ENCODE assay signal across 24 cellular contexts in genomic region chr1:31834501-31834900, GRCh38. TPM values are rescaled to one million over a fixed set of nuclear protein-coding genes. Genes with fewer than 3 reads are reported as not detected.
DNase-seq lines count a peak whose midpoint lies in the region; ATAC-seq, FAIRE-seq and TF ChIP-seq lines count a peak whose summit lies in the region.
"Had no signal": no experiment of that assay in that cellular context is flagged by ENCODE, and none has a peak within 500 bp of the region (broad histone marks: within the 10 kb centered on the region; RNA-seq: fewer than 3 reads in every experiment).

No MANE protein-coding gene starts in this region.

- WGBS in HepG2 (ENCODE audit: low lambda C conversion rate): 10% methylated on average over 4 of the region's 6 CpGs

- H3K9me3 Mint-ChIP-seq in activated T-cell treated with anti-CD3 and anti-CD28 coated beads, Interleukin-2, amount 50 U/mL, for 4 hours: no peaks in the 10 kb centered on the region
- H3K9me3 Mint-ChIP-seq: activated naive CD4-positive, alpha-beta T cell treated with anti-CD3 and anti-CD28 coated beads, Interleukin-2, amount 50 U/mL, for 72 hours; stimulated activated memory B cell treated with anti-CD40 and anti-IgM and Interleukin-4, amounts not matched to agents 10 μg/mL and 1 μg/mL and 100 μg/mL, for 72 hours had no signal

- POLR2A ChIA-PET in HepG2 (lab: Yijun Ruan, JAX): no interaction called here

- TF ChIP-seq RAD21 in HepG2 (CRISPR knock-in tag; IDR thresholded peaks at IDR 0.05): no peak

- no peak overlapping the region for H3K9ac ChIP-seq in HepG2 (ENCODE audit: insufficient read depth, low read depth, low read length)
- H3K9ac ChIP-seq: KMS-11 had no signal

- TF ChIP-seq CTCF in HepG2 (CRISPR knock-in tag; IDR thresholded peaks at IDR 0.05): peak; percentile 41

- no peaks in the 10 kb centered on the region for H3K27me3 Mint-ChIP-seq in activated T-cell treated with anti-CD3 and anti-CD28 coated beads, Interleukin-2, amount 50 U/mL, for 4 hours (ENCODE audit: low read depth)
- H3K27me3 Mint-ChIP-seq: progenitor cell of endocrine pancreas; stimulated activated memory B cell treated with anti-CD40 and anti-IgM and Interleukin-4, amounts not matched to agents 10 μg/mL and 1 μg/mL and 100 μg/mL, for 72 hours had no signal

- no peaks in the 10 kb centered on the region for H3K36me3 Mint-ChIP-seq in activated T-cell treated with anti-CD3 and anti-CD28 coated beads, Interleukin-2, amount 50 U/mL, for 4 hours (ENCODE audit: insufficient read depth)
- H3K36me3 Mint-ChIP-seq: activated naive CD4-positive, alpha-beta T cell treated with anti-CD3 and anti-CD28 coated beads, Interleukin-2, amount 50 U/mL, for 72 hours; stimulated activated memory B cell treated with anti-CD40 and anti-IgM and Interleukin-4, amounts not matched to agents 10 μg/mL and 1 μg/mL and 100 μg/mL, for 72 hours had no signal

- FAIRE-seq in GM12892 (lab: Jason Lieb, UNC) (peak; percentile 24), HepG2 (lab: Jason Lieb, UNC) (no peak), GM19239 (lab: Jason Lieb, UNC) (no peak)
- FAIRE-seq: TTC549 had no signal

- peaks cover 36% of the 10 kb centered on the region for H3K4me1 ChIP-seq in HepG2 (ENCODE audit: insufficient read depth, low read length)
- H3K4me1 ChIP-seq: ascending aorta, heart left ventricle, left lung had no signal

- no peak for ATAC-seq in activated T-cell treated with anti-CD3 and anti-CD28 coated beads, Interleukin-2, amount 50 U/mL, for 4 hours
- peak; percentile 20; the same call in 1 of the 3 replicates for ATAC-seq in HepG2
- no peak for ATAC-seq in GM19328 (IDR thresholded peaks at IDR 0.05; ENCODE audit: unreplicated experiment)
- ATAC-seq in GM21423 (IDR thresholded peaks at IDR 0.05; ENCODE audit: unreplicated experiment): no peak
- ATAC-seq: activated naive CD4-positive, alpha-beta T cell treated with anti-CD3 and anti-CD28 coated beads, Interleukin-2, amount 50 U/mL, for 72 hours; heart left ventricle; left lung; stimulated activated memory B cell treated with anti-CD40 and anti-IgM and Interleukin-4, amounts not matched to agents 10 μg/mL and 1 μg/mL and 100 μg/mL, for 72 hours had no signal

- H3K4me3 ChIP-seq in HepG2 (replicated peaks in 1 of 3; ENCODE audit: insufficient read depth in 1 of 3, low read depth in 2 of 3, low read length in 3 of 3): no peak overlapping the region
- H3K4me3 ChIP-seq: ascending aorta, heart left ventricle, left lung had no signal

- H3K9me3 ChIP-seq in HepG2 (ENCODE audit: low read length): no peaks in the 10 kb centered on the region
- H3K9me3 ChIP-seq: ascending aorta, heart left ventricle, left lung had no signal

- peaks cover 1 to 15% of the 10 kb centered on the region in 2 experiments; a peak in 4 of 5 replicates for H3K27me3 ChIP-seq in HepG2 (ENCODE audit: control insufficient read depth in 1 of 2, insufficient read depth in 2 of 2, low read length in 2 of 2)
- H3K27me3 ChIP-seq: ascending aorta had no signal

- no peak for TF ChIP-seq POLR2A in GM12892 (IDR thresholded peaks at IDR 0.05; ENCODE audit: low read depth, low read length)
- no peak for TF ChIP-seq POLR2A in HepG2 (IDR thresholded peaks at IDR 0.05; ENCODE audit: insufficient read depth in 1 of 2, low read depth in 2 of 2, low read length in 2 of 2)

- peak; percentile 20 for DNase-seq in activated T-cell treated with anti-CD3 and anti-CD28 coated beads, Interleukin-2, amount 50 U/mL, for 4 hours
- DNase-seq in activated T-cell treated with anti-CD3 and anti-CD28 coated beads, Interleukin-2, amount 50 U/mL, for 48 hours: no peak
- DNase-seq in GM12892 (ENCODE audit: insufficient read length) (no peak), NCI-H69 (lab: John Stamatoyannopoulos, UW) (peak; percentile 15), HepG2 (ENCODE audit: low spot score) (peak; percentile 33), GM19239 (ENCODE audit: insufficient read length, low spot score) (no peak)
- DNase-seq: central memory CD4-positive, alpha-beta T cell; DMS 273 treated with DMSO at 0.1 percent for 48 hours; heart left ventricle; left lung; NCI-H1048; NCI-H2029 treated with DMSO at 0.1 percent for 48 hours; NCI-H446 treated with DMSO at 0.1 percent for 48 hours had no signal

- no peak overlapping the region for H3K27ac ChIP-seq in HepG2 (ENCODE audit: extremely low read length, insufficient read depth, low read length)
- H3K27ac ChIP-seq: ascending aorta, C4-2B, heart left ventricle, KMS-11, left lung had no signal

- no peak overlapping the region for H3K4me3 Mint-ChIP-seq in activated T-cell treated with anti-CD3 and anti-CD28 coated beads, Interleukin-2, amount 50 U/mL, for 4 hours
- H3K4me3 Mint-ChIP-seq: stimulated activated memory B cell treated with anti-CD40 and anti-IgM and Interleukin-4, amounts not matched to agents 10 μg/mL and 1 μg/mL and 100 μg/mL, for 72 hours had no signal

- CTCF ChIA-PET in HepG2 (lab: Yijun Ruan, JAX; ENCODE audit: low intra/inter-chr PET ratio, low total read pairs): interaction anchor here (1.2 kb wide), 1 partner anchor 130 kb away, joined by 3 read pairs; no protein-coding TSS in a partner anchor

- peaks cover 7% of the 10 kb centered on the region for H3K4me1 Mint-ChIP-seq in activated T-cell treated with anti-CD3 and anti-CD28 coated beads, Interleukin-2, amount 50 U/mL, for 4 hours (ENCODE audit: low read depth)
- H3K4me1 Mint-ChIP-seq: stimulated activated memory B cell treated with anti-CD40 and anti-IgM and Interleukin-4, amounts not matched to agents 10 μg/mL and 1 μg/mL and 100 μg/mL, for 72 hours had no signal

- no peaks in the 10 kb centered on the region for H4K20me1 ChIP-seq in HepG2 (ENCODE audit: insufficient read depth, low read length)

- BruUV-seq in HepG2 (replicated peaks; lab: Mats Ljungman, UMichigan): no TSS peak

- in situ Hi-C loops in HepG2 (cut with HindIII; ENCODE audit: extremely low pct_ligation_motif_present, low pct_unique_long_range_greater_than_20kb): no loop called here

- no peak overlapping the region for H2AFZ ChIP-seq in HepG2 (ENCODE audit: low read length)

- H3K36me3 ChIP-seq in HepG2 (replicated peaks in 1 of 2; ENCODE audit: control insufficient read depth in 1 of 2, insufficient read depth in 2 of 2, low read length in 2 of 2): no peaks in the 10 kb centered on the region
- H3K36me3 ChIP-seq: ascending aorta, heart left ventricle, left lung had no signal

- no peaks in the 10 kb centered on the region for H3K79me2 ChIP-seq in HepG2 (ENCODE audit: insufficient read depth, low read length)

- TF ChIP-seq EP300 in HepG2 (IDR thresholded peaks at IDR 0.05; ENCODE audit: low read depth in 2 of 2, low read length in 2 of 2) (no peak), HepG2 (CRISPR knock-in tag; IDR thresholded peaks at IDR 0.05; ENCODE audit: borderline replicate concordance) (no peak)

- H3K4me2 ChIP-seq in HepG2 (ENCODE audit: low read depth, low read length): no peak overlapping the region
- H3K4me2 ChIP-seq: KMS-11 had no signal

- intact Hi-C loops in HepG2 (cut with micrococcal nuclease; ENCODE audit: unreplicated experiment): no loop called here

TF ChIP-seq in HepG2, 621 proteins besides CTCF, POLR2A, EP300 and RAD21:
- TF ChIP-seq STAG1 (CRISPR knock-in tag; IDR thresholded peaks at IDR 0.05) (peak; percentile 35; the same call in 1 of the 2 replicates), TEAD2 (CRISPR knock-in tag; IDR thresholded peaks at IDR 0.05) (no peak), ZBTB2 (CRISPR knock-in tag; IDR thresholded peaks at IDR 0.05; ENCODE audit: low read depth) (no peak), SRSF1 (optimal IDR thresholded peaks at IDR 0.05; ENCODE audit: low read depth, low read length) (no peak), ZBTB7A (CRISPR knock-in tag; IDR thresholded peaks at IDR 0.05) (no peak), SMC3 (IDR thresholded peaks at IDR 0.05; ENCODE audit: low read length) (peak; percentile 5; the same call in 1 of the 2 replicates)

RNA-seq across cellular contexts. Expression of gene SPOCD1, which starts 18.7 kb away (rescaled TPM):
- total RNA-seq in activated T-cell treated with anti-CD3 and anti-CD28 coated beads, Interleukin-2, amount 50 U/mL, for 4 hours: under 1 TPM in 1 of 3 donors, not detected in 2; 0.14 TPM
- polyA plus RNA-seq in GM12892 (2012; ENCODE audit: missing spikeins): 0.47 TPM
- total RNA-seq in HepG2 (2016; rRNA removed; fragmentation: Illumina TruSeq; extraction: Trizol): 0.08 and 0.24 TPM in 2 replicates
- not detected in 2 replicates for total RNA-seq in HepG2 (2016; cell fraction: cytosol; rRNA removed; fragmentation: Illumina TruSeq; extraction: Trizol; ENCODE audit: low read depth)
- 0.12 and 0.15 TPM in 2 replicates for total RNA-seq in HepG2 (2016; cell fraction: insoluble cytoplasmic fraction; rRNA removed; fragmentation: Illumina TruSeq; extraction: Trizol)
- 0.09 and 0.17 TPM in 2 replicates for total RNA-seq in HepG2 (2016; cell fraction: membrane; rRNA removed; fragmentation: Illumina TruSeq; extraction: Trizol)
- 0.09 TPM in 1 of 2 replicates, not detected in the other for total RNA-seq in HepG2 (2016; cell fraction: nucleus; rRNA removed; fragmentation: Illumina TruSeq; extraction: Trizol)
- 0.26 and 0.29 TPM in 2 replicates for polyA plus RNA-seq in HepG2 (2011; rRNA removed)
- polyA plus RNA-seq in HepG2 (2011; cell fraction: cytosol; rRNA removed): 0.09 and 0.24 TPM in 2 replicates
- 0.57 and 0.74 TPM in 2 replicates for polyA plus RNA-seq in HepG2 (2011; cell fraction: nucleus; rRNA removed)
- polyA plus RNA-seq in HepG2 (2012): 0.07 and 0.09 TPM in 2 replicates
- not detected in 2 replicates for polyA plus RNA-seq in HepG2 (2016; cell fraction: cytosol; fragmentation: Illumina TruSeq; extraction: Trizol; ENCODE audit: low read depth)
- polyA plus RNA-seq in HepG2 (2016; cell fraction: insoluble cytoplasmic fraction; fragmentation: Illumina TruSeq; extraction: Trizol; ENCODE audit: low read depth): 0.24 TPM in 1 of 2 replicates, not detected in the other
- polyA plus RNA-seq in HepG2 (2016; cell fraction: membrane; fragmentation: Illumina TruSeq; extraction: Trizol; ENCODE audit: low read depth): 0.12 TPM in 1 of 2 replicates, not detected in the other
- 0.65 and 1.1 TPM in 2 replicates for polyA plus RNA-seq in HepG2 (2016; cell fraction: nucleus; fragmentation: Illumina TruSeq; extraction: Trizol; ENCODE audit: insufficient read depth, low read depth)
- polyA minus RNA-seq in HepG2 (2011; rRNA and poly(A)+ RNA removed; ENCODE audit: low replicate concordance): 1.4 and 1.6 TPM in 2 replicates
- polyA minus RNA-seq in HepG2 (2011; cell fraction: cytosol; rRNA and poly(A)+ RNA removed): not detected in 2 replicates
- polyA minus RNA-seq in HepG2 (2011; cell fraction: nucleus; rRNA and poly(A)+ RNA removed): not detected in 2 replicates
- total RNA-seq: temporal lobe had no signal
- polyA plus RNA-seq: neural cell had no signal

Comparison
In these comparisons a context has a peak if more than half of its experiments do, and no peak if none do; other contexts are left out.
1. DNase-seq: peak in activated T-cell treated with anti-CD3 and anti-CD28 coated beads, Interleukin-2, amount 50 U/mL, for 4 hours (single experiment), NCI-H69 (single experiment) and HepG2 (single experiment); none in activated T-cell treated with anti-CD3 and anti-CD28 coated beads, Interleukin-2, amount 50 U/mL, for 48 hours (0 of 2), GM12892 (single experiment) and GM19239 (single experiment).